Comparison of ENCODE assay signal across 16 cellular contexts in genomic region chr9:9631302-9631701, GRCh38.
DNase-seq lines count a peak whose midpoint lies in the region; ATAC-seq and TF ChIP-seq lines count a peak whose summit lies in the region.
"Had no signal": no experiment of that assay in that cellular context is flagged by ENCODE, and none has a peak within 500 bp of the region (broad histone marks: within the 10 kb centered on the region; RNA-seq: fewer than 3 reads in every experiment).

No MANE protein-coding gene starts in this region.

- peak; percentile 80 for ATAC-seq in GM19397 (IDR thresholded peaks at IDR 0.05; ENCODE audit: unreplicated experiment)
- peak; percentile 72 for ATAC-seq in HG02852 (IDR thresholded peaks at IDR 0.05; ENCODE audit: unreplicated experiment)
- ATAC-seq: upper lobe of right lung had no signal

- no peaks in the 10 kb centered on the region for H3K27me3 ChIP-seq in DOHH2 (ENCODE audit: control insufficient read depth, low read length)
- H3K27me3 ChIP-seq in HUES6 (ENCODE audit: control insufficient read depth, insufficient read depth, low read length) = no peaks in the 10 kb centered on the region
- H3K27me3 ChIP-seq: upper lobe of right lung had no signal

- H3K36me3 ChIP-seq in DOHH2 (ENCODE audit: control insufficient read depth, low read length) (no peaks in the 10 kb centered on the region), HUES6 (ENCODE audit: control insufficient read depth, insufficient read depth, low read length) (no peaks in the 10 kb centered on the region)
- H3K36me3 ChIP-seq: upper lobe of right lung had no signal

- no peak overlapping the region for H3K4me3 ChIP-seq in DOHH2 (ENCODE audit: low read length)
- no peak overlapping the region for H3K4me3 ChIP-seq in HUES6 (ENCODE audit: low read depth, low read length)
- H3K4me3 ChIP-seq in foreskin fibroblast (ENCODE audit: low read depth in 1 of 2, low read length in 2 of 2) = no peak overlapping the region
- H3K4me3 ChIP-seq: upper lobe of right lung had no signal

- H3K4me1 ChIP-seq in DOHH2 (ENCODE audit: control insufficient read depth, low read length) (peaks cover 45% of the 10 kb centered on the region), HUES6 (ENCODE audit: control insufficient read depth, insufficient read depth, low read length) (peaks cover 3% of the 10 kb centered on the region; the same call in 1 of the 2 replicates)
- H3K4me1 ChIP-seq: Caco-2, upper lobe of right lung had no signal

- H3K27ac ChIP-seq in DOHH2 (ENCODE audit: low read depth, low read length) (0 out of 2 replicates have a peak overlapping the region, but pooled peaks have one; percentile 28), HUES6 (ENCODE audit: low read depth, low read length) (no peak overlapping the region)
- H3K27ac ChIP-seq: 22Rv1, upper lobe of right lung had no signal

- 0 out of 2 replicates have a peak, but pooled peaks cover 2% of the 10 kb centered on the region for H3F3A ChIP-seq in DOHH2 (ENCODE audit: control insufficient read depth, insufficient read depth)

- H3K9me3 ChIP-seq in DOHH2 (ENCODE audit: control insufficient read depth, insufficient read depth, low read length) (peaks cover 3% of the 10 kb centered on the region; the same call in 1 of the 2 replicates), HUES6 (ENCODE audit: control insufficient read depth, insufficient read depth, low read depth, low read length) (no peaks in the 10 kb centered on the region)
- H3K9me3 ChIP-seq: Caco-2, upper lobe of right lung had no signal

- DNase-seq in germinal center (ENCODE audit: low spot score) (no peak), foreskin fibroblast (no peak), LoVo (ENCODE audit: low spot score) (no peak)
- DNase-seq in stimulated activated CD4-positive, alpha-beta T cell treated with anti-CD3 and anti-CD28 coated beads, Interleukin-4, amount 100 ng/mL, for 24 hours = no peak
- DNase-seq: activated naive CD8-positive, alpha-beta T cell treated with anti-CD3 and anti-CD28 coated beads for 36 hours; Caco-2; erythroblast; NCI-H1436; NCI-H82; nucleus accumbens; upper lobe of right lung had no signal

- no peaks in the 10 kb centered on the region for H3K9me2 ChIP-seq in DOHH2 (replicated peaks; ENCODE audit: control insufficient read depth, low read length)

- no peaks in the 10 kb centered on the region for H3K79me2 ChIP-seq in DOHH2 (ENCODE audit: control insufficient read depth, low read length)

- TF ChIP-seq CTCF in DOHH2 (IDR thresholded peaks at IDR 0.05; ENCODE audit: low read depth, low read length, poor library complexity, severe bottlenecking) (no peak), foreskin fibroblast (IDR thresholded peaks at IDR 0.05; ENCODE audit: low read depth, low read length) (no peak)

- H3K9ac ChIP-seq in HUES6 (ENCODE audit: low read length) = peak overlapping the region; percentile 29

- peak overlapping the region; percentile 46 for H3K4me2 ChIP-seq in DOHH2 (ENCODE audit: low read length)

- no peaks in the 10 kb centered on the region for H4K20me1 ChIP-seq in DOHH2 (ENCODE audit: control insufficient read depth, insufficient read depth, low read depth, low read length)
